Comparison of ENCODE assay signal across 11 cellular contexts in the genomic region with DNA sequence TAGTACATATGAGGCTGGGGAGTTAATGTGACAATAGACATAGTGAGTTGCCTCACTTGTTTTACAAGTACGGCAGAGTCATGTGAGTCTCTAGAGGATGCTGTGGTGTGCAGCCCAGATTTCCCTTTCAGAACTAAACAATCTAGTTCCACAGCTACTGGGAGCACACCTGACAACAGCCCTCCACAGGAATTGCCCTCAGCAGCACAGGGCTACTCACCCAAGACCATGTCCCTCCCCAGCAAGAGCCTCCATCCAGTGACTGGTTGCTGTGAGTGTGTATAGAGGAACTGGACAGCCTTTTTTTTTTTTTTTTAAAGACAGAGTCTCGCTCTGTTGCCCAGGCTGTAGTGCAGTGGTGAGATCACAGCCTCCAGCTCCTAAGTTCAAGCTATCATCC. TPM values are rescaled to one million over a fixed set of nuclear protein-coding genes. Genes with fewer than 3 reads are reported as not detected.
DNase-seq lines count a peak whose midpoint lies in the region; ATAC-seq and TF ChIP-seq lines count a peak whose summit lies in the region.
"Had no signal": no experiment of that assay in that cellular context is flagged by ENCODE, and none has a peak within 500 bp of the region (broad histone marks: within the 10 kb centered on the region; RNA-seq: fewer than 3 reads in every experiment).

No MANE protein-coding gene starts in this region.

- H3K4me3 ChIP-seq in smooth muscle cell, result no peak overlapping the region
- H3K4me3 ChIP-seq in naive thymus-derived CD4-positive, alpha-beta T cell (ENCODE audit: low read length), result no peak overlapping the region
- H3K4me3 ChIP-seq: dorsolateral prefrontal cortex had no signal

- no peaks in the 10 kb centered on the region for H3K9me3 ChIP-seq in smooth muscle cell (replicated peaks; ENCODE audit: low read depth)
- H3K9me3 ChIP-seq in naive thymus-derived CD4-positive, alpha-beta T cell (ENCODE audit: control insufficient read depth in 2 of 3, low read length in 3 of 3), result no peaks in the 10 kb centered on the region

- H3K36me3 Mint-ChIP-seq in naive thymus-derived CD4-positive, alpha-beta T cell, result no peaks in the 10 kb centered on the region

- no peaks in the 10 kb centered on the region for H3K4me1 ChIP-seq in smooth muscle cell (ENCODE audit: low read depth)
- no peaks in the 10 kb centered on the region for H3K4me1 ChIP-seq in naive thymus-derived CD4-positive, alpha-beta T cell (ENCODE audit: control insufficient read depth in 2 of 2, insufficient read depth in 2 of 2, low read length in 2 of 2)

- 76% methylated on average over 2 of the region's 2 CpGs for WGBS in smooth muscle cell (ENCODE audit: low lambda C conversion rate)

- H3K4me2 ChIP-seq in smooth muscle cell, result no peak overlapping the region

- H3K27me3 ChIP-seq in smooth muscle cell (ENCODE audit: low read depth), result no peaks in the 10 kb centered on the region
- H3K27me3 ChIP-seq in naive thymus-derived CD4-positive, alpha-beta T cell (ENCODE audit: control insufficient read depth in 2 of 2, insufficient read depth in 2 of 2, low read length in 2 of 2), result no peaks in the 10 kb centered on the region
- H3K27me3 ChIP-seq: dorsolateral prefrontal cortex had no signal

- H3K36me3 ChIP-seq in smooth muscle cell (ENCODE audit: low read depth), result no peaks in the 10 kb centered on the region
- H3K36me3 ChIP-seq in naive thymus-derived CD4-positive, alpha-beta T cell (ENCODE audit: control insufficient read depth in 2 of 3, insufficient read depth in 3 of 3, low read length in 3 of 3), result no peaks in the 10 kb centered on the region

- no peaks in the 10 kb centered on the region for H3K79me2 ChIP-seq in smooth muscle cell (ENCODE audit: low read depth)

- no peak overlapping the region for H3K9ac ChIP-seq in smooth muscle cell (ENCODE audit: low read depth)

- no peaks in the 10 kb centered on the region for H3F3A ChIP-seq in smooth muscle cell (ENCODE audit: low read depth)

- peaks cover 0 to 25% (median 9%) of the 10 kb centered on the region in 5 donors for H3K27me3 Mint-ChIP-seq in naive thymus-derived CD4-positive, alpha-beta T cell

- POLR2A ChIA-PET in naive thymus-derived CD4-positive, alpha-beta T cell (lab: Charles Lee), result no interaction called here

- no peaks in the 10 kb centered on the region for H3K4me1 Mint-ChIP-seq in naive thymus-derived CD4-positive, alpha-beta T cell
- H3K4me1 Mint-ChIP-seq: nephron progenitor cell had no signal

- ATAC-seq in GM18909 (IDR thresholded peaks at IDR 0.05; ENCODE audit: poor library complexity, unreplicated experiment) (peak; percentile 57), HG02571 (IDR thresholded peaks at IDR 0.05; ENCODE audit: unreplicated experiment) (peak; percentile 42), HG03442 (IDR thresholded peaks at IDR 0.05; ENCODE audit: unreplicated experiment) (peak; percentile 48)
- ATAC-seq in naive thymus-derived CD4-positive, alpha-beta T cell, result no peak

- peak overlapping the region; percentile 36 for H3K27ac ChIP-seq in smooth muscle cell (ENCODE audit: low read depth)
- H3K27ac ChIP-seq in naive thymus-derived CD4-positive, alpha-beta T cell (ENCODE audit: low read depth, low read length), result no peak overlapping the region
- H3K27ac ChIP-seq: dorsolateral prefrontal cortex had no signal

- no peak overlapping the region for H3K27ac Mint-ChIP-seq in naive thymus-derived CD4-positive, alpha-beta T cell
- H3K27ac Mint-ChIP-seq: nephron progenitor cell had no signal

- no peak for DNase-seq in smooth muscle cell (lab: John Stamatoyannopoulos, UW; ENCODE audit: unreplicated experiment)
- no peak for DNase-seq in superior temporal gyrus (ENCODE audit: extremely low spot score)
- DNase-seq in naive thymus-derived CD4-positive, alpha-beta T cell, result no peak
- DNase-seq in NCI-H2029 (lab: John Stamatoyannopoulos, UW), result no peak
- DNase-seq: activated gamma-delta T cell treated with Interleukin-2 at 50 U/mL for 16 hours, dorsolateral prefrontal cortex, NCI-H446 treated with DMSO at 0.1 percent for 48 hours, nephron progenitor cell had no signal

- no peak overlapping the region for H2AFZ ChIP-seq in smooth muscle cell (ENCODE audit: low read depth)

- intact Hi-C loops in naive thymus-derived CD4-positive, alpha-beta T cell (cut with micrococcal nuclease), result no loop called here

- TF ChIP-seq CTCF in smooth muscle cell (IDR thresholded peaks at IDR 0.05; ENCODE audit: borderline replicate concordance, insufficient read depth, poor library complexity, severe bottlenecking), result no peak

- H4K20me1 ChIP-seq in smooth muscle cell (ENCODE audit: low read depth), result no peaks in the 10 kb centered on the region

- CTCF ChIA-PET in naive thymus-derived CD4-positive, alpha-beta T cell (lab: Charles Lee), result no interaction called here

- no peak overlapping the region for H3K4me3 Mint-ChIP-seq in naive thymus-derived CD4-positive, alpha-beta T cell
- H3K4me3 Mint-ChIP-seq: nephron progenitor cell had no signal

- no peaks in the 10 kb centered on the region for H3K9me3 Mint-ChIP-seq in naive thymus-derived CD4-positive, alpha-beta T cell
- H3K9me3 Mint-ChIP-seq: nephron progenitor cell had no signal

RNA-seq across cellular contexts. Expression of a gene that starts 40.2 kb away (rescaled TPM):
- 51.4 and 65.9 TPM in 2 replicates for total RNA-seq in smooth muscle cell
- 107 and 121 TPM in 2 replicates for polyA plus RNA-seq in smooth muscle cell
- 10 to 100 TPM in 3 of 5 experiments, 1 to 10 TPM in 2; 2.4 to 28.8 (median 10.9) TPM for total RNA-seq in naive thymus-derived CD4-positive, alpha-beta T cell
- polyA plus RNA-seq in naive thymus-derived CD4-positive, alpha-beta T cell, result 10 to 100 TPM; 15.3 to 18.5 TPM
